35 cellular contexts compared by ENCODE assay signal in genomic region chr6:62530985-62531384, GRCh38.
"Had no signal": no experiment of that assay in that cellular context is flagged by ENCODE, and none has a peak within 500 bp of the region (broad histone marks: within the 10 kb centered on the region; RNA-seq: fewer than 3 reads in every experiment).

No MANE protein-coding gene starts in this region.

- DNase-seq: Karpas-422, Kasumi-1, MG63, MM.1S, MV-4-11, NCI-H1048, NCI-H1092, NCI-H1092 treated with DMSO at 0.1 percent for 48 hours, NCI-H1105, NCI-H1105 treated with DMSO at 0.1 percent for 48 hours, NCI-H1417, NCI-H1417 treated with DMSO at 0.1 percent for 48 hours, NCI-H1436, NCI-H1436 treated with DMSO at 0.1 percent for 48 hours, NCI-H146, NCI-H1694, NCI-H1694 treated with DMSO at 0.1 percent for 48 hours, NCI-H187, NCI-H187 treated with DMSO at 0.1 percent for 48 hours, NCI-H1930, NCI-H2029, NCI-H2029 treated with DMSO at 0.1 percent for 48 hours, NCI-H2081, NCI-H2081 treated with DMSO at 0.1 percent for 48 hours, NCI-H2107, NCI-H2171, NCI-H2171 treated with DMSO at 0.1 percent for 48 hours, NCI-H2227 treated with DMSO at 0.1 percent for 48 hours, NCI-H226, NCI-H345, NCI-H446, NCI-H446 treated with DMSO at 0.1 percent for 48 hours, NCI-H510A, NCI-H510A treated with DMSO at 0.1 percent for 48 hours, NCI-H524 had no signal

- H3K36me3 ChIP-seq: MG63 had no signal

- H3K9me3 ChIP-seq: MG63 had no signal

- H3K27me3 ChIP-seq: MG63 had no signal

- H3K4me3 ChIP-seq: MG63 had no signal
